ENCODE assay signal across 1 cellular context in genomic region chr12:188910-189621, GRCh38.
TF ChIP-seq lines count a peak whose summit lies in the region.

No MANE protein-coding gene starts in this region.

TF ChIP-seq in K562, 482 proteins besides CTCF, POLR2A, EP300 and RAD21 (continued from another document and continues in another):
- TF ChIP-seq ZNF318 (IDR thresholded peaks at IDR 0.05; ENCODE audit: borderline replicate concordance in 1 of 2, low read depth in 1 of 2) (no peak), ZSCAN29 (IDR thresholded peaks at IDR 0.05) (no peak), ZBTB1 (CRISPR knock-in tag; IDR thresholded peaks at IDR 0.05; ENCODE audit: borderline replicate concordance, low read depth) (no peak), HDGF (IDR thresholded peaks at IDR 0.05) (no peak), KDM1A (IDR thresholded peaks at IDR 0.05) (no peak), CHD2 (IDR thresholded peaks at IDR 0.05; ENCODE audit: low read depth, low read length) (no peak), ZNF407 (IDR thresholded peaks at IDR 0.05; ENCODE audit: low read depth) (no peak), FOXM1 (IDR thresholded peaks at IDR 0.05; ENCODE audit: low read depth) (no peak), FOXM1 (CRISPR knock-in tag; IDR thresholded peaks at IDR 0.05; ENCODE audit: low read depth) (no peak), AFF1 (IDR thresholded peaks at IDR 0.05; ENCODE audit: low read depth in 1 of 2, partially characterized antibody in 2 of 2) (no peak), ZNF75A (CRISPR knock-in tag; IDR thresholded peaks at IDR 0.05) (no peak), EGR1 (conservative IDR thresholded peaks at IDR 0.05) (no peak), SNIP1 (IDR thresholded peaks at IDR 0.05; ENCODE audit: low read depth) (no peak), YBX1 (IDR thresholded peaks at IDR 0.05) (no peak), THRB (CRISPR knock-in tag; conservative IDR thresholded peaks at IDR 0.05) (no peak), TRIM24 (IDR thresholded peaks at IDR 0.05) (no peak), SMC3 (conservative IDR thresholded peaks at IDR 0.05; ENCODE audit: insufficient read depth, low read depth, low read length) (0 out of 2 replicates have a peak, but pooled peaks have one; percentile 44)
- TF ChIP-seq, protein P1, sequence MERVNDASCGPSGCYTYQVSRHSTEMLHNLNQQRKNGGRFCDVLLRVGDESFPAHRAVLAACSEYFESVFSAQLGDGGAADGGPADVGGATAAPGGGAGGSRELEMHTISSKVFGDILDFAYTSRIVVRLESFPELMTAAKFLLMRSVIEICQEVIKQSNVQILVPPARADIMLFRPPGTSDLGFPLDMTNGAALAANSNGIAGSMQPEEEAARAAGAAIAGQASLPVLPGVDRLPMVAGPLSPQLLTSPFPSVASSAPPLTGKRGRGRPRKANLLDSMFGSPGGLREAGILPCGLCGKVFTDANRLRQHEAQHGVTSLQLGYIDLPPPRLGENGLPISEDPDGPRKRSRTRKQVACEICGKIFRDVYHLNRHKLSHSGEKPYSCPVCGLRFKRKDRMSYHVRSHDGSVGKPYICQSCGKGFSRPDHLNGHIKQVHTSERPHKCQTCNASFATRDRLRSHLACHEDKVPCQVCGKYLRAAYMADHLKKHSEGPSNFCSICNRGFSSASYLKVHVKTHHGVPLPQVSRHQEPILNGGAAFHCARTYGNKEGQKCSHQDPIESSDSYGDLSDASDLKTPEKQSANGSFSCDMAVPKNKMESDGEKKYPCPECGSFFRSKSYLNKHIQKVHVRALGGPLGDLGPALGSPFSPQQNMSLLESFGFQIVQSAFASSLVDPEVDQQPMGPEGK (CRISPR knock-in tag; IDR thresholded peaks at IDR 0.05; ENCODE audit: borderline replicate concordance): no peak
- TF ChIP-seq, protein P2, sequence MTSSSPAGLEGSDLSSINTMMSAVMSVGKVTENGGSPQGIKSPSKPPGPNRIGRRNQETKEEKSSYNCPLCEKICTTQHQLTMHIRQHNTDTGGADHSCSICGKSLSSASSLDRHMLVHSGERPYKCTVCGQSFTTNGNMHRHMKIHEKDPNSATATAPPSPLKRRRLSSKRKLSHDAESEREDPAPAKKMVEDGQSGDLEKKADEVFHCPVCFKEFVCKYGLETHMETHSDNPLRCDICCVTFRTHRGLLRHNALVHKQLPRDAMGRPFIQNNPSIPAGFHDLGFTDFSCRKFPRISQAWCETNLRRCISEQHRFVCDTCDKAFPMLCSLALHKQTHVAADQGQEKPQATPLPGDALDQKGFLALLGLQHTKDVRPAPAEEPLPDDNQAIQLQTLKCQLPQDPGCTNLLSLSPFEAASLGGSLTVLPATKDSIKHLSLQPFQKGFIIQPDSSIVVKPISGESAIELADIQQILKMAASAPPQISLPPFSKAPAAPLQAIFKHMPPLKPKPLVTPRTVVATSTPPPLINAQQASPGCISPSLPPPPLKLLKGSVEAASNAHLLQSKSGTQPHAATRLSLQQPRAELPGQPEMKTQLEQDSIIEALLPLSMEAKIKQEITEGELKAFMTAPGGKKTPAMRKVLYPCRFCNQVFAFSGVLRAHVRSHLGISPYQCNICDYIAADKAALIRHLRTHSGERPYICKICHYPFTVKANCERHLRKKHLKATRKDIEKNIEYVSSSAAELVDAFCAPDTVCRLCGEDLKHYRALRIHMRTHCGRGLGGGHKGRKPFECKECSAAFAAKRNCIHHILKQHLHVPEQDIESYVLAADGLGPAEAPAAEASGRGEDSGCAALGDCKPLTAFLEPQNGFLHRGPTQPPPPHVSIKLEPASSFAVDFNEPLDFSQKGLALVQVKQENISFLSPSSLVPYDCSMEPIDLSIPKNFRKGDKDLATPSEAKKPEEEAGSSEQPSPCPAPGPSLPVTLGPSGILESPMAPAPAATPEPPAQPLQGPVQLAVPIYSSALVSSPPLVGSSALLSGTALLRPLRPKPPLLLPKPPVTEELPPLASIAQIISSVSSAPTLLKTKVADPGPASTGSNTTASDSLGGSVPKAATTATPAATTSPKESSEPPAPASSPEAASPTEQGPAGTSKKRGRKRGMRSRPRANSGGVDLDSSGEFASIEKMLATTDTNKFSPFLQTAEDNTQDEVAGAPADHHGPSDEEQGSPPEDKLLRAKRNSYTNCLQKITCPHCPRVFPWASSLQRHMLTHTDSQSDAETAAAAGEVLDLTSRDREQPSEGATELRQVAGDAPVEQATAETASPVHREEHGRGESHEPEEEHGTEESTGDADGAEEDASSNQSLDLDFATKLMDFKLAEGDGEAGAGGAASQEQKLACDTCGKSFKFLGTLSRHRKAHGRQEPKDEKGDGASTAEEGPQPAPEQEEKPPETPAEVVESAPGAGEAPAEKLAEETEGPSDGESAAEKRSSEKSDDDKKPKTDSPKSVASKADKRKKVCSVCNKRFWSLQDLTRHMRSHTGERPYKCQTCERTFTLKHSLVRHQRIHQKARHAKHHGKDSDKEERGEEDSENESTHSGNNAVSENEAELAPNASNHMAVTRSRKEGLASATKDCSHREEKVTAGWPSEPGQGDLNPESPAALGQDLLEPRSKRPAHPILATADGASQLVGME (CRISPR knock-in tag; IDR thresholded peaks at IDR 0.05): no peak
